ENCODE assay signal across 17 cellular contexts in the genomic region with DNA sequence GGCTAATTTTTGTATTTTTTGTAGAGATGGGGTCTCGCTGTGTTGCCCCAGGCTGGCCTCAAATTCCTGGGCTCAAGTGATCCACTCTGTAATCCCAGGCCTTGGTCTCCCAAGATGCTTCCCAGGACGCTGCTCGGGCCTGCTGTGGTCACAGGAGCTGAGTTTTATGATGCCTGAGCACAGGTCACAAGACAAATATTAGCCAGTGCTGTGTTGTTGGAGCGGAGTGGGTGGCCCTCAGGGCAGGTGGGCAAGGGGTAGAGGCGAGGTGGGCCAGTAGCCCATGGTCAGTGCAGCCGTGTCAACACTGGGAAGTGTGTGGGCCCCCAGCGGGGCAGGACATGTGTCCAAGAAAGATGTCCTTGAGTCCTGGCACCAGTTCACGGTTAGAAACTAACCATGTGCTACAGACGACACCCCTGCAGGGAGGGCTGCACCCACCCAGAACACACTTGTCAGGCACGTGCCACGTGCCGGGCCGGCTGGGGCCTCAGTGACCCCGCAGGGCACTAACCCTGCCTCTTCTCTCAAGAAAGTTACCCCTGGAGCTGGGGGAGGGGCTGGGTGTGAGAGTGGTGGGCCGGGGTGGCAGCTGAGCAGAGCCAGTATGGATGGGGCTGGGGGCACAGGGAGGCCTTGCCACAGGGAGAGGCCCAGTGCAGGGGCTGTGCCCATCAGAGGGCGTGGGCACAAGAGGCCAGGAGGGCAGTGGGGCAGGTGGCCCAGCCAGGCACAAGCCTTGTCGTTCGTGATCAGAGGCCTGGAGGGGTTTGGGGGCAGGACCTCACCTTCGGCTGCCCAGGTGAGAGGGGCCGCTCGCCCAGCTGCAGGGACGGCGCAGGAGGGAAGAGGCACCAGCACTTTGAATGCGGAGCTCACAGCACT.
DNase-seq lines count a peak whose midpoint lies in the region; ATAC-seq and TF ChIP-seq lines count a peak whose summit lies in the region.
"Had no signal": no experiment of that assay in that cellular context is flagged by ENCODE, and none has a peak within 500 bp of the region (broad histone marks: within the 10 kb centered on the region; RNA-seq: fewer than 3 reads in every experiment).

No MANE protein-coding gene starts in this region.

- peak overlapping the region; percentile 79 for H3K4me3 Mint-ChIP-seq in T-helper 2 cell treated with Interferon-gamma antibody and Interleukin-4, amounts not matched to agents 5 μg/mL and 100 μg/mL, for 36 hours
- H3K4me3 Mint-ChIP-seq in activated CD8-positive, alpha-beta T cell treated with anti-CD3 and anti-CD28 coated beads for 36 hours, result peak overlapping the region; percentile 61
- H3K4me3 Mint-ChIP-seq in CD8-positive, alpha-beta T cell, result no peak overlapping the region

- peaks cover 23 to 69% (median 48%) of the 10 kb centered on the region in 11 experiments for H3K27me3 ChIP-seq in BLaER1 treated with 17β-estradiol and CSF1 and Interleukin-3, amounts not matched to agents 10 nM and 100 nM
- no peaks in the 10 kb centered on the region for H3K27me3 ChIP-seq in CD8-positive, alpha-beta T cell (ENCODE audit: insufficient read depth, low read length)
- H3K27me3 ChIP-seq: suprapubic skin had no signal

- H3K9me3 ChIP-seq in BLaER1 treated with 17β-estradiol and CSF1 and Interleukin-3, amounts not matched to agents 10 nM and 100 nM (replicated peaks in 1 of 11), result no peaks in the 10 kb centered on the region; a peak in 1 of 22 replicates
- H3K9me3 ChIP-seq in CD8-positive, alpha-beta T cell (ENCODE audit: low read length), result no peaks in the 10 kb centered on the region
- H3K9me3 ChIP-seq: suprapubic skin had no signal

- H3K4me3 ChIP-seq in BLaER1 treated with 17β-estradiol and CSF1 and Interleukin-3, amounts not matched to agents 10 nM and 100 nM, result no peak overlapping the region; a peak in 1 of 20 replicates
- no peak overlapping the region for H3K4me3 ChIP-seq in CD8-positive, alpha-beta T cell (ENCODE audit: low read depth, low read length)
- H3K4me3 ChIP-seq: suprapubic skin had no signal

- H3K4me1 ChIP-seq in BLaER1 treated with 17β-estradiol and CSF1 and Interleukin-3, amounts not matched to agents 10 nM and 100 nM, result peaks cover 70 to 100% (median 100%) of the 10 kb centered on the region in 10 experiments
- peaks cover 32% of the 10 kb centered on the region for H3K4me1 ChIP-seq in CD8-positive, alpha-beta T cell (ENCODE audit: insufficient read depth, low read length)

- intact Hi-C loops in activated CD8-positive, alpha-beta T cell treated with anti-CD3 and anti-CD28 coated beads for 36 hours (cut with micrococcal nuclease), result no loop called here
- intact Hi-C loops in CD8-positive, alpha-beta T cell (cut with DNase I, micrococcal nuclease), result no loop called here

- POLR2A ChIA-PET in activated CD8-positive, alpha-beta T cell treated with anti-CD3 and anti-CD28 coated beads for 36 hours (lab: Charles Lee), result interaction anchor here (0.6 to 2.1 kb wide), 7 partner anchors 8 to 125 kb away, joined by 3 to 11 read pairs (median 5); no protein-coding TSS in a partner anchor
- POLR2A ChIA-PET in CD8-positive, alpha-beta T cell (lab: Charles Lee), result no interaction called here

- no peak for ATAC-seq in activated CD8-positive, alpha-beta T cell treated with anti-CD3 and anti-CD28 coated beads for 36 hours
- no peak for ATAC-seq in CD8-positive, alpha-beta T cell
- ATAC-seq in GM21367 (IDR thresholded peaks at IDR 0.05; ENCODE audit: unreplicated experiment), result no peak

- H3K27me3 Mint-ChIP-seq in T-helper 2 cell treated with Interferon-gamma antibody and Interleukin-4, amounts not matched to agents 5 μg/mL and 100 μg/mL, for 36 hours (ENCODE audit: low read depth), result no peaks in the 10 kb centered on the region
- H3K27me3 Mint-ChIP-seq in activated CD8-positive, alpha-beta T cell treated with anti-CD3 and anti-CD28 coated beads for 36 hours, result no peaks in the 10 kb centered on the region
- H3K27me3 Mint-ChIP-seq in CD8-positive, alpha-beta T cell (ENCODE audit: low read depth), result no peaks in the 10 kb centered on the region

- H3K27ac Mint-ChIP-seq in T-helper 2 cell treated with Interferon-gamma antibody and Interleukin-4, amounts not matched to agents 5 μg/mL and 100 μg/mL, for 36 hours, result peak overlapping the region; percentile 86
- H3K27ac Mint-ChIP-seq in activated CD8-positive, alpha-beta T cell treated with anti-CD3 and anti-CD28 coated beads for 36 hours, result peak overlapping the region; percentile 73
- H3K27ac Mint-ChIP-seq in CD8-positive, alpha-beta T cell, result no peak overlapping the region

- no peaks in the 10 kb centered on the region for H3K9me3 Mint-ChIP-seq in T-helper 2 cell treated with Interferon-gamma antibody and Interleukin-4, amounts not matched to agents 5 μg/mL and 100 μg/mL, for 36 hours
- H3K9me3 Mint-ChIP-seq in activated CD8-positive, alpha-beta T cell treated with anti-CD3 and anti-CD28 coated beads for 36 hours, result no peaks in the 10 kb centered on the region
- H3K9me3 Mint-ChIP-seq in CD8-positive, alpha-beta T cell, result no peaks in the 10 kb centered on the region

- peaks cover 47% of the 10 kb centered on the region for H3K4me1 Mint-ChIP-seq in T-helper 2 cell treated with Interferon-gamma antibody and Interleukin-4, amounts not matched to agents 5 μg/mL and 100 μg/mL, for 36 hours (ENCODE audit: low read depth)
- H3K4me1 Mint-ChIP-seq in activated CD8-positive, alpha-beta T cell treated with anti-CD3 and anti-CD28 coated beads for 36 hours (ENCODE audit: low read depth), result peaks cover 46% of the 10 kb centered on the region
- H3K4me1 Mint-ChIP-seq in CD8-positive, alpha-beta T cell (ENCODE audit: low read depth), result peaks cover 38% of the 10 kb centered on the region

- H3K9ac ChIP-seq in BLaER1 treated with 17β-estradiol and CSF1 and Interleukin-3, amounts not matched to agents 10 nM and 100 nM, result peak overlapping the region in 2 of 11 experiments; percentile 7 to 36; a peak in 3 of 22 replicates

- DNase-seq in T-helper 2 cell treated with Interferon-gamma antibody and Interleukin-4, amounts not matched to agents 5 μg/mL and 100 μg/mL, for 36 hours (ENCODE audit: low spot score), result no peak
- no peak for DNase-seq in T-helper 2 cell
- DNase-seq in activated CD8-positive, alpha-beta T cell treated with anti-CD3 and anti-CD28 coated beads for 36 hours, result no peak
- peak; percentile 16 for DNase-seq in iPS-NIHi11 (ENCODE audit: low spot score)
- no peak for DNase-seq in CD8-positive, alpha-beta T cell
- no peak for DNase-seq in stimulated activated CD4-positive, alpha-beta T cell treated with anti-CD3 and anti-CD28 coated beads, Interleukin-4, amount 100 ng/mL, for 1 hour
- DNase-seq: 8988T; activated CD8-positive, alpha-beta memory T cell treated with anti-CD3 and anti-CD28 coated beads for 24 hours; amniotic stem cell; EL; HCEC 1CT; islet precursor cell; NCI-H1105; SHP77 treated with DMSO at 0.1 percent for 48 hours had no signal

- H3K4me2 ChIP-seq in BLaER1 treated with 17β-estradiol and CSF1 and Interleukin-3, amounts not matched to agents 10 nM and 100 nM, result peak overlapping the region; percentile 89 to 98 (median 95); a peak in 21 of 22 replicates

- H3K27ac ChIP-seq in BLaER1 treated with 17β-estradiol and CSF1 and Interleukin-3, amounts not matched to agents 10 nM and 100 nM, result no peak overlapping the region; a peak in 1 of 22 replicates
- H3K27ac ChIP-seq in CD8-positive, alpha-beta T cell (ENCODE audit: low read depth, low read length), result no peak overlapping the region
- H3K27ac ChIP-seq: suprapubic skin had no signal

- peaks cover 13 to 52% (median 39%) of the 10 kb centered on the region in 11 experiments; a peak in 21 of 22 replicates for H3K36me3 ChIP-seq in BLaER1 treated with 17β-estradiol and CSF1 and Interleukin-3, amounts not matched to agents 10 nM and 100 nM
- peaks cover 27% of the 10 kb centered on the region for H3K36me3 ChIP-seq in CD8-positive, alpha-beta T cell (ENCODE audit: insufficient read depth, low read length)

- no peak for TF ChIP-seq CTCF in activated CD8-positive, alpha-beta T cell treated with anti-CD3 and anti-CD28 coated beads for 36 hours (IDR thresholded peaks at IDR 0.05)
- no peak for TF ChIP-seq CTCF in CD8-positive, alpha-beta T cell (IDR thresholded peaks at IDR 0.05)

- CTCF ChIA-PET in activated CD8-positive, alpha-beta T cell treated with anti-CD3 and anti-CD28 coated beads for 36 hours (lab: Charles Lee), result interaction anchor here (1.0 to 1.4 kb wide), 2 partner anchors 11 to 32 kb away, joined by 3 read pairs; no protein-coding TSS in a partner anchor
- CTCF ChIA-PET in CD8-positive, alpha-beta T cell (lab: Charles Lee), result interaction anchor here (1.0 to 1.1 kb wide), 2 partner anchors 11 to 434 kb away, joined by 3 read pairs; no protein-coding TSS in a partner anchor

- H4K20me1 ChIP-seq in BLaER1 treated with 17β-estradiol and CSF1 and Interleukin-3, amounts not matched to agents 10 nM and 100 nM, result peaks cover 78 to 100% (median 96%) of the 10 kb centered on the region in 11 experiments; a peak in 21 of 22 replicates

- H3K36me3 Mint-ChIP-seq in T-helper 2 cell treated with Interferon-gamma antibody and Interleukin-4, amounts not matched to agents 5 μg/mL and 100 μg/mL, for 36 hours (ENCODE audit: low read depth), result peaks cover 69% of the 10 kb centered on the region
- peaks cover 56% of the 10 kb centered on the region for H3K36me3 Mint-ChIP-seq in activated CD8-positive, alpha-beta T cell treated with anti-CD3 and anti-CD28 coated beads for 36 hours (ENCODE audit: low read depth)
- H3K36me3 Mint-ChIP-seq in CD8-positive, alpha-beta T cell, result peaks cover 63% of the 10 kb centered on the region
